In the genomic region with DNA sequence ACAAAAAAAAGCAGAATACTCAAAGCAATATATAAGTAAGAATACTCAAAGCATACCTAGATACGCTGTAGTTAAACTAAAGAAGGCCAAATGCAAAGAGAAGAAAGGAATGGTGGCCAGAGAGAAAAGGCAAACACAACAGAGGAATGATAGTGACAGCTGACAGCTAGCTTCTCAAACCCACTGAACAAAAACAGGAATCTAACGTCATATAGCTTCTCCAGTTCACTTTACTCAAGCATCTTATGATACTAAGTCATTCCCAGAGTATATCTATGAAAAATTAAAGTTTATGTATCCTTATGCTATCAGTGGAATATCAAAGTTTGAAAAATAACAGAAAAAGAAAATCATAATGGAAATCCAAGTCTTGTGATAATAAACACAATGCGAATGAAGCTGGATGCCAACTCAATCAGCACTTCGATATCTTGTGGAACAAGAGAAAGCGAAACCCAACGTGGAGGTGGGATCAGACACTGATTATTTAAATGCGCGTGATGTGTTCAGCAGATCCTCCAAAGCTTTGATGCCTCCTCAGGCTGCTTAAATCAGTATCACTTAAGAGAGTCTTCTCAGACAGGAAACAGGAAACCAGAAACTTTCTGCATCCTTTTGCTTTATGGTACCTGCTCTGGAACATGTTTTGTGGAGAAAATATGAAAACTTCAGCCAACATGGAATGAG, we compare ENCODE assay signal across 10 cellular contexts.
DNase-seq lines count a peak whose midpoint lies in the region; ATAC-seq, FAIRE-seq and TF ChIP-seq lines count a peak whose summit lies in the region.
"Had no signal": no experiment of that assay in that cellular context is flagged by ENCODE, and none has a peak within 500 bp of the region (broad histone marks: within the 10 kb centered on the region; RNA-seq: fewer than 3 reads in every experiment).

No MANE protein-coding gene starts in this region.

- H3K27me3 Mint-ChIP-seq in activated CD4-positive, alpha-beta T cell treated with anti-CD3 and anti-CD28 coated beads, Interleukin-2, amount 10 ng/mL, durations not matched to agents 7 days and 5 days = no peaks in the 10 kb centered on the region
- H3K27me3 Mint-ChIP-seq in immature natural killer cell (ENCODE audit: low read depth in 3 of 3) = peaks cover 0 to 29% (median 29%) of the 10 kb centered on the region in 3 donors

- no peak for TF ChIP-seq POLR2A in GM12892 (IDR thresholded peaks at IDR 0.05; ENCODE audit: low read depth, low read length)
- TF ChIP-seq POLR2A in GM18505 (IDR thresholded peaks at IDR 0.05; ENCODE audit: borderline replicate concordance, extremely low read depth, insufficient read depth, insufficient read length) = no peak

- peak overlapping the region; percentile 88 for H3K27ac Mint-ChIP-seq in activated CD4-positive, alpha-beta T cell treated with anti-CD3 and anti-CD28 coated beads, Interleukin-2, amount 10 ng/mL, durations not matched to agents 7 days and 5 days
- H3K27ac Mint-ChIP-seq in immature natural killer cell = peak overlapping the region; percentile 91 to 99 (median 96)

- H3K36me3 Mint-ChIP-seq in activated CD4-positive, alpha-beta T cell treated with anti-CD3 and anti-CD28 coated beads, Interleukin-2, amount 10 ng/mL, durations not matched to agents 7 days and 5 days (ENCODE audit: low read depth) = peaks cover 58% of the 10 kb centered on the region
- H3K36me3 Mint-ChIP-seq in immature natural killer cell = peaks cover 31 to 44% (median 44%) of the 10 kb centered on the region in 3 donors

- peaks cover 88% of the 10 kb centered on the region for H3K4me1 Mint-ChIP-seq in activated CD4-positive, alpha-beta T cell treated with anti-CD3 and anti-CD28 coated beads, Interleukin-2, amount 10 ng/mL, durations not matched to agents 7 days and 5 days
- peaks cover 100% of the 10 kb centered on the region in 2 donors for H3K4me1 Mint-ChIP-seq in immature natural killer cell

- CTCF ChIA-PET in activated CD4-positive, alpha-beta T cell treated with anti-CD3 and anti-CD28 coated beads, Interleukin-2, amount 10 ng/mL, durations not matched to agents 7 days and 5 days (lab: Charles Lee) = interaction anchor here (0.7 to 2.2 kb wide), 9 partner anchors 10 to 86 kb away, joined by 3 to 8 read pairs (median 3); no protein-coding TSS in a partner anchor

- DNase-seq in GM12892 (ENCODE audit: insufficient read length) (no peak), immature natural killer cell (peak; percentile 78 to 81 (median 81)), occipital lobe (lab: John Stamatoyannopoulos, UW) (no peak)
- peak; percentile 87 for DNase-seq in activated CD4-positive, alpha-beta T cell treated with anti-CD3 and anti-CD28 coated beads, Interleukin-2, amount 10 ng/mL, durations not matched to agents 7 days and 5 days
- DNase-seq: GF-D8, IMR-90 had no signal

- POLR2A ChIA-PET in activated CD4-positive, alpha-beta T cell treated with anti-CD3 and anti-CD28 coated beads, Interleukin-2, amount 10 ng/mL, durations not matched to agents 7 days and 5 days (lab: Charles Lee) = interaction anchor here (0.6 to 0.9 kb wide), 3 partner anchors 12 to 106 kb away, joined by 3 to 10 read pairs (median 4); no protein-coding TSS in a partner anchor

- peaks cover 3% of the 10 kb centered on the region for H3K9me3 Mint-ChIP-seq in activated CD4-positive, alpha-beta T cell treated with anti-CD3 and anti-CD28 coated beads, Interleukin-2, amount 10 ng/mL, durations not matched to agents 7 days and 5 days
- H3K9me3 Mint-ChIP-seq in immature natural killer cell = peaks cover 0 to 1% (median 0%) of the 10 kb centered on the region in 6 donors

- ATAC-seq in HG02588 (IDR thresholded peaks at IDR 0.05; ENCODE audit: unreplicated experiment) = peak; percentile 37
- ATAC-seq in GM18505 (IDR thresholded peaks at IDR 0.05; ENCODE audit: unreplicated experiment) = no peak
- no peak for ATAC-seq in HG03460 (IDR thresholded peaks at IDR 0.05; ENCODE audit: unreplicated experiment)
- ATAC-seq in HG02870 (IDR thresholded peaks at IDR 0.05; ENCODE audit: unreplicated experiment) = no peak

- FAIRE-seq in GM12892 (lab: Jason Lieb, UNC) = peak; percentile 74

- peak overlapping the region; percentile 72 for H3K4me3 Mint-ChIP-seq in activated CD4-positive, alpha-beta T cell treated with anti-CD3 and anti-CD28 coated beads, Interleukin-2, amount 10 ng/mL, durations not matched to agents 7 days and 5 days
- H3K4me3 Mint-ChIP-seq in immature natural killer cell = peak overlapping the region; percentile 72 to 90 (median 78)

Comparison
In these comparisons a context has a peak if more than half of its experiments do, and no peak if none do; other contexts are left out.
1. DNase-seq: peak in activated CD4-positive, alpha-beta T cell treated with anti-CD3 and anti-CD28 coated beads, Interleukin-2, amount 10 ng/mL, durations not matched to agents 7 days and 5 days (single experiment) and immature natural killer cell (3 of 3); none in GM12892 (single experiment) and occipital lobe (single experiment).